Comparison of ENCODE assay signal across 8 cellular contexts in the genomic region with DNA sequence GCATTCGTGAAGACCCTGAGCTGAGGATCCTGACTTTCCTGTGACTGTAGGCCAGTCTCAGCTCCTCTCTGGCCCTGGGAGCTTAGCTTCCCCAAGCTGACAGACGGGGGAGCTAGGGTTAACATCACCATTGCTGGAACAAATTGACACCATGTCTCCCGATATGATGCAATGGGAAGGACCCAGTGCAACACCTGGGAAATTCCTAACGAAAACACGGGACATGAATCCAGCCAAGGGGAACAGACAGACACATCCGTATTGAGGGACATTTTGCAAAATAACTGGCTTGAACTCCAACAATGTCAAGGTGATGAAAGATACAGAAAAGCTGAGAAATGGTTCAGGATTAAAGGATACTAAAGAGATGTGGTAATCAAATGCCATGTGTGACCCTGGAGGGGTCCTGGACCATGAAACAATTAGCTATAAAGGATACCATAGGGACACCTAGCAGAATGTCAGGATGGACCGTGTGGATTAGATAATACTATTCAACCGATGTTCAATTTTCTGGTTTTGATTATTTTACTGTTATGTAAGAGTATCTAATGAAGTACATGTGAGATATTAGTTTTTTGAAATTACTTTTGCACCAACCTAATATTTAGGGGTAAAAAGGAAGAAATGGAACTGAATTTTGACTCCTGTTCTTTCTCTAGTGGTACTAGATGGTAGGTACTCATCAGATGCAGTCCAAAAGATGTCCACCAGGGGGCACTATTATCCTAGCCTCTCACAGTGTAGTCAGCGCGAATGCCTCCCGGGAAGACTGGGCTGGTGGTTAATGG. TPM values are rescaled to one million over a fixed set of nuclear protein-coding genes. Genes with fewer than 3 reads are reported as not detected.
DNase-seq lines count a peak whose midpoint lies in the region; ATAC-seq and TF ChIP-seq lines count a peak whose summit lies in the region.

No MANE protein-coding gene starts in this region.

- CTCF ChIA-PET in CD8-positive, alpha-beta memory T cell (lab: Charles Lee), result interaction anchor here (0.7 to 5.8 kb wide), 24 partner anchors 10 to 488 kb away, joined by 3 to 52 read pairs (median 3); a partner anchor contains a TSS

- H3K27me3 Mint-ChIP-seq in CD8-positive, alpha-beta memory T cell, result peaks cover 5 to 10% of the 10 kb centered on the region in 2 donors

- TF ChIP-seq CTCF in HL-60 (IDR thresholded peaks at IDR 0.05; ENCODE audit: insufficient read depth, low read length) (peak; percentile 77), mucosa of descending colon (IDR thresholded peaks at IDR 0.05) (peak; percentile 77)

- H3K9me3 Mint-ChIP-seq in CD8-positive, alpha-beta memory T cell, result no peaks in the 10 kb centered on the region

- H3K27me3 ChIP-seq in CD8-positive, alpha-beta memory T cell (ENCODE audit: insufficient read depth, low read length, poor library complexity, severe bottlenecking), result peaks cover 3% of the 10 kb centered on the region
- no peaks in the 10 kb centered on the region for H3K27me3 ChIP-seq in HL-60 (ENCODE audit: insufficient read depth, poor library complexity, severe bottlenecking)

- no peaks in the 10 kb centered on the region for H3K4me1 ChIP-seq in CD8-positive, alpha-beta memory T cell (ENCODE audit: insufficient read depth, low read length)
- peaks cover 3% of the 10 kb centered on the region for H3K4me1 ChIP-seq in mucosa of descending colon (ENCODE audit: low read depth)

- no peak overlapping the region for H3K4me3 Mint-ChIP-seq in CD8-positive, alpha-beta memory T cell

- H3K36me3 ChIP-seq in CD8-positive, alpha-beta memory T cell (ENCODE audit: insufficient read depth, low read length), result no peaks in the 10 kb centered on the region
- no peaks in the 10 kb centered on the region for H3K36me3 ChIP-seq in mucosa of descending colon (ENCODE audit: low read depth)

- H3K27ac Mint-ChIP-seq in CD8-positive, alpha-beta memory T cell, result no peak overlapping the region

- POLR2A ChIA-PET in CD8-positive, alpha-beta memory T cell (lab: Charles Lee), result no interaction called here

- DNase-seq in CD8-positive, alpha-beta memory T cell, result peak; percentile 70 to 85 (median 78)
- DNase-seq in HL-60 (ENCODE audit: low read depth in 1 of 2, low spot score in 1 of 2), result peak; percentile 79 to 88
- DNase-seq in NOMO-1 (lab: John Stamatoyannopoulos, UW; ENCODE audit: unreplicated experiment in 2 of 2), result peak; percentile 54 to 73
- peak; percentile 26 to 90 (median 80) for DNase-seq in activated CD8-positive, alpha-beta memory T cell treated with anti-CD3 and anti-CD28 coated beads for 48 hours (ENCODE audit: low read depth in 2 of 3, low spot score in 2 of 3)
- peak; percentile 96 for DNase-seq in epidermal melanocyte (ENCODE audit: insufficient read length, low spot score)
- peak in 1 of 3 donors; percentile 98 for DNase-seq in mucosa of descending colon
- DNase-seq in stimulated activated CD8-positive, alpha-beta memory T cell treated with anti-CD3 and anti-CD28 coated beads, Interleukin-7, amount 100 ng/mL, for 4 hours (ENCODE audit: low read depth in 2 of 2), result peak; percentile 58 to 80

- no peak overlapping the region for H3K4me3 ChIP-seq in CD8-positive, alpha-beta memory T cell (ENCODE audit: low read length)
- no peak overlapping the region for H3K4me3 ChIP-seq in HL-60 (replicated peaks; ENCODE audit: insufficient read depth, low read length)
- no peak overlapping the region for H3K4me3 ChIP-seq in mucosa of descending colon

- H3K9me3 ChIP-seq in CD8-positive, alpha-beta memory T cell (ENCODE audit: low read length), result no peaks in the 10 kb centered on the region
- H3K9me3 ChIP-seq in mucosa of descending colon, result no peaks in the 10 kb centered on the region

- no peak overlapping the region for H3K27ac ChIP-seq in CD8-positive, alpha-beta memory T cell (ENCODE audit: low read depth, low read length)
- H3K27ac ChIP-seq in HL-60 (replicated peaks), result no peak overlapping the region

- no peaks in the 10 kb centered on the region for H3K36me3 Mint-ChIP-seq in CD8-positive, alpha-beta memory T cell

- ATAC-seq in GM19395 (IDR thresholded peaks at IDR 0.05; ENCODE audit: unreplicated experiment) (peak; percentile 81), mucosa of descending colon (peak; percentile 92)

- H3K4me1 Mint-ChIP-seq in CD8-positive, alpha-beta memory T cell, result no peaks in the 10 kb centered on the region

- intact Hi-C loops in mucosa of descending colon (cut with DNase I, micrococcal nuclease), result loop anchor here (2.0 to 5.0 kb wide), 2 partner anchors 286 to 287 kb away; a partner anchor contains a TSS

RNA-seq across cellular contexts. Expression of a gene that starts 52.7 kb away (rescaled TPM):
- 1 to 10 TPM; 1.9 to 2.8 TPM for total RNA-seq in CD8-positive, alpha-beta memory T cell
- 0.13 TPM for polyA plus RNA-seq in CD8-positive, alpha-beta memory T cell
- 10 to 100 TPM; 58.1 to 66.5 (median 60.6) TPM for total RNA-seq in mucosa of descending colon

Comparison
In these comparisons a context has a peak if more than half of its experiments do, and no peak if none do; other contexts are left out.
1. RNA of a gene that starts 52.7 kb away (total RNA-seq): 58.1 to 66.5 TPM in mucosa of descending colon; 1.9 to 2.8 TPM in CD8-positive, alpha-beta memory T cell; every median in the first group is over 10 times any median in the second.